ENCODE assay signal across 22 cellular contexts in genomic region chr2:95301186-95301585, GRCh38. TPM values are rescaled to one million over a fixed set of nuclear protein-coding genes. Genes with fewer than 3 reads are reported as not detected.
"Had no signal": no experiment of that assay in that cellular context is flagged by ENCODE, and none has a peak within 500 bp of the region (broad histone marks: within the 10 kb centered on the region; RNA-seq: fewer than 3 reads in every experiment).

No MANE protein-coding gene starts in this region.

- H3K4me2 ChIP-seq: neural progenitor cell had no signal

- DNase-seq: activated B cell treated with CpG ODN at 0.5 μM for 24 hours; activated CD4-positive, alpha-beta T cell treated with anti-CD3 and anti-CD28 coated beads for 36 hours; activated effector memory CD4-positive, alpha-beta T cell treated with Interleukin-2 at 50 U/mL for 16 hours; activated naive CD4-positive, alpha-beta T cell treated with anti-CD3 and anti-CD28 coated beads for 36 hours; activated naive CD8-positive, alpha-beta T cell treated with anti-CD3 and anti-CD28 coated beads for 36 hours; adrenal gland; caudate nucleus; dermis blood vessel endothelial cell; effector CD8-positive, alpha-beta T cell; head of caudate nucleus; hippocampal formation; lower lobe of right lung; mesenchymal stem cell; natural killer cell; stimulated activated CD4-positive, alpha-beta T cell treated with anti-CD3 and anti-CD28 coated beads, Interleukin-4, amount 100 ng/mL, for 24 hours; T-helper 1 cell; tibial artery; upper lobe of right lung had no signal

- H3K27ac ChIP-seq: adrenal gland, epithelial cell of prostate, lower lobe of right lung, neural progenitor cell, tibial artery, upper lobe of right lung had no signal

- H3K27me3 ChIP-seq: adrenal gland, neural progenitor cell had no signal

- H3K36me3 ChIP-seq: adrenal gland, lower lobe of right lung, neural progenitor cell, tibial artery, upper lobe of right lung had no signal

- ATAC-seq: activated CD4-positive, alpha-beta T cell treated with anti-CD3 and anti-CD28 coated beads for 36 hours; lower lobe of right lung; natural killer cell; sciatic nerve; stimulated activated effector memory CD8-positive, alpha-beta T cell treated with anti-CD3 and anti-CD28 coated beads, Interleukin-12 subunit alpha, Interleukin-12 subunit beta, amount 100 ng/mL, for 72 hours; upper lobe of right lung had no signal

- H3K4me1 ChIP-seq: adrenal gland, neural progenitor cell, upper lobe of right lung had no signal

- H3K9ac ChIP-seq: neural progenitor cell had no signal

- H3K4me3 ChIP-seq: adrenal gland, lower lobe of right lung, neural progenitor cell, tibial artery, upper lobe of right lung had no signal

- H3K9me3 ChIP-seq: adrenal gland, lower lobe of right lung, tibial artery, upper lobe of right lung had no signal

- H2AFZ ChIP-seq: neural progenitor cell had no signal

RNA-seq across cellular contexts. Expression of gene KCNIP3, which starts 4.0 kb away (rescaled TPM):
- total RNA-seq: activated B cell treated with CpG ODN at 0.5 μM for 24 hours; activated CD4-positive, alpha-beta T cell treated with anti-CD3 and anti-CD28 coated beads for 36 hours; activated naive CD4-positive, alpha-beta T cell treated with anti-CD3 and anti-CD28 coated beads for 36 hours; activated naive CD8-positive, alpha-beta T cell treated with anti-CD3 and anti-CD28 coated beads for 36 hours had no signal
